Comparison of ENCODE assay signal across 1 cellular context in the genomic region with DNA sequence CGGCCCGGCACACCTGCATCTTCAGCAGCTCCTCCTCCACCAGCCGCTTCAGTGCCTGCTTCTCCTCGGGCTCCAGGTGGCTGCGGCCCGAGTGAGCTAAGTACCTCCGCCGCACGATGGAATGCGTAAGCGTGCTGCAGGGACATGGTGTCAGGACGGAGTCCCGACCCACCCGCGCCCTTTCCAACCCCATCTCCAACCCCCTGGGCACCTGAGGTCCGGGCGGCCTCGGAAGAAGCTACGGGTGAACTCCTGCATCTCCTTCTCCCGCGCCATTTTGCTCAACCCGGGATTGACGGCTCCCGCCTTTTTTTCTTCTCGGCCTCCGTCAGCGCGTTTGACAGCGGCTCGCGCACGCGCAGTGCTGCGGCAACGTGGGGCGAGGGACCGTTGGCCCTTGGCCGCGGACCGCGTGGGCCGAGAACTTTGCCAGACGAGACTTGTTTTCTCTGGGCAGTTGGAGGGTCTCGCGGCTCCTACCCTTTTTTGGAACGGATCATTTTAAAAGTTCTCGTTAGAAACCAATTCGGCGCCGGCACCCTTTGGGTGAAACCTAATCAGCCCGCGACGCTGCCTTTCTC.
TF ChIP-seq lines count a peak whose summit lies in the region.

HIRIP3 (minus strand) TSS at position 288 of the 581 bp plus-strand sequence; CDS start at position 276, 12 bp downstream.

TF ChIP-seq in K562, 482 proteins besides CTCF, POLR2A, EP300 and RAD21 (continued from another document and continues in another):
- TF ChIP-seq ZNF398 (CRISPR knock-in tag; IDR thresholded peaks at IDR 0.05): no peak
- no peak for TF ChIP-seq POLR2AphosphoS5 (IDR thresholded peaks at IDR 0.05; ENCODE audit: control insufficient read depth, insufficient read depth, low read depth, low read length)
- TF ChIP-seq GTF2B (IDR thresholded peaks at IDR 0.05; ENCODE audit: extremely low read depth, insufficient read length): no peak
- TF ChIP-seq, protein P1, sequence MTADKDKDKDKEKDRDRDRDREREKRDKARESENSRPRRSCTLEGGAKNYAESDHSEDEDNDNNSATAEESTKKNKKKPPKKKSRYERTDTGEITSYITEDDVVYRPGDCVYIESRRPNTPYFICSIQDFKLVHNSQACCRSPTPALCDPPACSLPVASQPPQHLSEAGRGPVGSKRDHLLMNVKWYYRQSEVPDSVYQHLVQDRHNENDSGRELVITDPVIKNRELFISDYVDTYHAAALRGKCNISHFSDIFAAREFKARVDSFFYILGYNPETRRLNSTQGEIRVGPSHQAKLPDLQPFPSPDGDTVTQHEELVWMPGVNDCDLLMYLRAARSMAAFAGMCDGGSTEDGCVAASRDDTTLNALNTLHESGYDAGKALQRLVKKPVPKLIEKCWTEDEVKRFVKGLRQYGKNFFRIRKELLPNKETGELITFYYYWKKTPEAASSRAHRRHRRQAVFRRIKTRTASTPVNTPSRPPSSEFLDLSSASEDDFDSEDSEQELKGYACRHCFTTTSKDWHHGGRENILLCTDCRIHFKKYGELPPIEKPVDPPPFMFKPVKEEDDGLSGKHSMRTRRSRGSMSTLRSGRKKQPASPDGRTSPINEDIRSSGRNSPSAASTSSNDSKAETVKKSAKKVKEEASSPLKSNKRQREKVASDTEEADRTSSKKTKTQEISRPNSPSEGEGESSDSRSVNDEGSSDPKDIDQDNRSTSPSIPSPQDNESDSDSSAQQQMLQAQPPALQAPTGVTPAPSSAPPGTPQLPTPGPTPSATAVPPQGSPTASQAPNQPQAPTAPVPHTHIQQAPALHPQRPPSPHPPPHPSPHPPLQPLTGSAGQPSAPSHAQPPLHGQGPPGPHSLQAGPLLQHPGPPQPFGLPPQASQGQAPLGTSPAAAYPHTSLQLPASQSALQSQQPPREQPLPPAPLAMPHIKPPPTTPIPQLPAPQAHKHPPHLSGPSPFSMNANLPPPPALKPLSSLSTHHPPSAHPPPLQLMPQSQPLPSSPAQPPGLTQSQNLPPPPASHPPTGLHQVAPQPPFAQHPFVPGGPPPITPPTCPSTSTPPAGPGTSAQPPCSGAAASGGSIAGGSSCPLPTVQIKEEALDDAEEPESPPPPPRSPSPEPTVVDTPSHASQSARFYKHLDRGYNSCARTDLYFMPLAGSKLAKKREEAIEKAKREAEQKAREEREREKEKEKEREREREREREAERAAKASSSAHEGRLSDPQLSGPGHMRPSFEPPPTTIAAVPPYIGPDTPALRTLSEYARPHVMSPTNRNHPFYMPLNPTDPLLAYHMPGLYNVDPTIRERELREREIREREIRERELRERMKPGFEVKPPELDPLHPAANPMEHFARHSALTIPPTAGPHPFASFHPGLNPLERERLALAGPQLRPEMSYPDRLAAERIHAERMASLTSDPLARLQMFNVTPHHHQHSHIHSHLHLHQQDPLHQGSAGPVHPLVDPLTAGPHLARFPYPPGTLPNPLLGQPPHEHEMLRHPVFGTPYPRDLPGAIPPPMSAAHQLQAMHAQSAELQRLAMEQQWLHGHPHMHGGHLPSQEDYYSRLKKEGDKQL (CRISPR knock-in tag; IDR thresholded peaks at IDR 0.05; ENCODE audit: borderline replicate concordance): no peak
- TF ChIP-seq RFX5 (IDR thresholded peaks at IDR 0.05; ENCODE audit: low read depth, low read length): no peak
- TF ChIP-seq, protein P2, sequence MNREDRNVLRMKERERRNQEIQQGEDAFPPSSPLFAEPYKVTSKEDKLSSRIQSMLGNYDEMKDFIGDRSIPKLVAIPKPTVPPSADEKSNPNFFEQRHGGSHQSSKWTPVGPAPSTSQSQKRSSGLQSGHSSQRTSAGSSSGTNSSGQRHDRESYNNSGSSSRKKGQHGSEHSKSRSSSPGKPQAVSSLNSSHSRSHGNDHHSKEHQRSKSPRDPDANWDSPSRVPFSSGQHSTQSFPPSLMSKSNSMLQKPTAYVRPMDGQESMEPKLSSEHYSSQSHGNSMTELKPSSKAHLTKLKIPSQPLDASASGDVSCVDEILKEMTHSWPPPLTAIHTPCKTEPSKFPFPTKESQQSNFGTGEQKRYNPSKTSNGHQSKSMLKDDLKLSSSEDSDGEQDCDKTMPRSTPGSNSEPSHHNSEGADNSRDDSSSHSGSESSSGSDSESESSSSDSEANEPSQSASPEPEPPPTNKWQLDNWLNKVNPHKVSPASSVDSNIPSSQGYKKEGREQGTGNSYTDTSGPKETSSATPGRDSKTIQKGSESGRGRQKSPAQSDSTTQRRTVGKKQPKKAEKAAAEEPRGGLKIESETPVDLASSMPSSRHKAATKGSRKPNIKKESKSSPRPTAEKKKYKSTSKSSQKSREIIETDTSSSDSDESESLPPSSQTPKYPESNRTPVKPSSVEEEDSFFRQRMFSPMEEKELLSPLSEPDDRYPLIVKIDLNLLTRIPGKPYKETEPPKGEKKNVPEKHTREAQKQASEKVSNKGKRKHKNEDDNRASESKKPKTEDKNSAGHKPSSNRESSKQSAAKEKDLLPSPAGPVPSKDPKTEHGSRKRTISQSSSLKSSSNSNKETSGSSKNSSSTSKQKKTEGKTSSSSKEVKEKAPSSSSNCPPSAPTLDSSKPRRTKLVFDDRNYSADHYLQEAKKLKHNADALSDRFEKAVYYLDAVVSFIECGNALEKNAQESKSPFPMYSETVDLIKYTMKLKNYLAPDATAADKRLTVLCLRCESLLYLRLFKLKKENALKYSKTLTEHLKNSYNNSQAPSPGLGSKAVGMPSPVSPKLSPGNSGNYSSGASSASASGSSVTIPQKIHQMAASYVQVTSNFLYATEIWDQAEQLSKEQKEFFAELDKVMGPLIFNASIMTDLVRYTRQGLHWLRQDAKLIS (CRISPR knock-in tag; IDR thresholded peaks at IDR 0.05): no peak
- no peak for TF ChIP-seq CBX2 (IDR thresholded peaks at IDR 0.05; ENCODE audit: insufficient read depth, low read length, poor library complexity, severe bottlenecking)
- no peak for TF ChIP-seq FUS (optimal IDR thresholded peaks at IDR 0.05; ENCODE audit: low read depth, low read length)
- no peak for TF ChIP-seq CCAR2 (IDR thresholded peaks at IDR 0.05; ENCODE audit: low read depth, low read length)
- TF ChIP-seq, protein P3, sequence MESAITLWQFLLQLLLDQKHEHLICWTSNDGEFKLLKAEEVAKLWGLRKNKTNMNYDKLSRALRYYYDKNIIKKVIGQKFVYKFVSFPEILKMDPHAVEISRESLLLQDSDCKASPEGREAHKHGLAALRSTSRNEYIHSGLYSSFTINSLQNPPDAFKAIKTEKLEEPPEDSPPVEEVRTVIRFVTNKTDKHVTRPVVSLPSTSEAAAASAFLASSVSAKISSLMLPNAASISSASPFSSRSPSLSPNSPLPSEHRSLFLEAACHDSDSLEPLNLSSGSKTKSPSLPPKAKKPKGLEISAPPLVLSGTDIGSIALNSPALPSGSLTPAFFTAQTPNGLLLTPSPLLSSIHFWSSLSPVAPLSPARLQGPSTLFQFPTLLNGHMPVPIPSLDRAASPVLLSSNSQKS (CRISPR knock-in tag; IDR thresholded peaks at IDR 0.05): no peak
- TF ChIP-seq, protein P4, sequence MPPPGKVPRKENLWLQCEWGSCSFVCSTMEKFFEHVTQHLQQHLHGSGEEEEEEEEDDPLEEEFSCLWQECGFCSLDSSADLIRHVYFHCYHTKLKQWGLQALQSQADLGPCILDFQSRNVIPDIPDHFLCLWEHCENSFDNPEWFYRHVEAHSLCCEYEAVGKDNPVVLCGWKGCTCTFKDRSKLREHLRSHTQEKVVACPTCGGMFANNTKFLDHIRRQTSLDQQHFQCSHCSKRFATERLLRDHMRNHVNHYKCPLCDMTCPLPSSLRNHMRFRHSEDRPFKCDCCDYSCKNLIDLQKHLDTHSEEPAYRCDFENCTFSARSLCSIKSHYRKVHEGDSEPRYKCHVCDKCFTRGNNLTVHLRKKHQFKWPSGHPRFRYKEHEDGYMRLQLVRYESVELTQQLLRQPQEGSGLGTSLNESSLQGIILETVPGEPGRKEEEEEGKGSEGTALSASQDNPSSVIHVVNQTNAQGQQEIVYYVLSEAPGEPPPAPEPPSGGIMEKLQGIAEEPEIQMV (tag; conservative IDR thresholded peaks at IDR 0.05; ENCODE audit: low read depth): peak; percentile 61; the same call in 1 of the 2 replicates
- TF ChIP-seq SIX5 (IDR thresholded peaks at IDR 0.05; ENCODE audit: borderline replicate concordance in 1 of 2, insufficient read depth in 1 of 2, low read depth in 1 of 2, low read length in 2 of 2): no peak
- TF ChIP-seq IFI16 (CRISPR knock-in tag; IDR thresholded peaks at IDR 0.05): no peak
- no peak for TF ChIP-seq TRIM25 (IDR thresholded peaks at IDR 0.05; ENCODE audit: borderline replicate concordance)
- TF ChIP-seq XRCC5 (IDR thresholded peaks at IDR 0.05; ENCODE audit: low read depth, low read length): no peak
